Comparison of ENCODE assay signal across 25 cellular contexts in the genomic region with DNA sequence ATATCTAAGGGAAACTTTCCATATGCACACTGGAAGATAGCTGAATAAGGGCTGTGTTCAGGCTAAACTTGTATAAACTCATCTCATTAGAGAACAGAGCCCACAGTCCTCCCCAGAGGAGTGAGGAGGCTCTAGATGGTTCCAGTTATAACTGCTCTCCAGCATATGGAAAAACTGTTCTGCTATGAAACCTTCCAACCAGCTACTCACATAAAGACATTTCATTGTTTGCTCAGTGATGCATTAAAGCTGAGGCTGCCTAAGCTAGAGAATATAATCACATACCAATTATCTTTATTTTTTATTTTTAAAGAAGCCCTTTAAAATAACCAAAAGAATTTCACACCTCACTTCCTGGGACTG. TPM values are rescaled to one million over a fixed set of nuclear protein-coding genes. Genes with fewer than 3 reads are reported as not detected.
DNase-seq lines count a peak whose midpoint lies in the region; ATAC-seq, FAIRE-seq and TF ChIP-seq lines count a peak whose summit lies in the region.
"Had no signal": no experiment of that assay in that cellular context is flagged by ENCODE, and none has a peak within 500 bp of the region (broad histone marks: within the 10 kb centered on the region; RNA-seq: fewer than 3 reads in every experiment).

No MANE protein-coding gene starts in this region.

- no peak for FAIRE-seq in HepG2 (lab: Jason Lieb, UNC)
- FAIRE-seq: frontal cortex, GM12891, H1, islet of Langerhans had no signal

- no peak overlapping the region for H2AFZ ChIP-seq in HepG2 (ENCODE audit: low read length)
- no peak overlapping the region for H2AFZ ChIP-seq in osteoblast (ENCODE audit: low read length)

- H3K4me1 ChIP-seq in HepG2 (ENCODE audit: insufficient read depth, low read length), result peaks cover 26% of the 10 kb centered on the region
- H3K4me1 ChIP-seq in right lobe of liver, result peaks cover 0 to 27% (median 14%) of the 10 kb centered on the region in 4 donors
- H3K4me1 ChIP-seq in osteoblast (ENCODE audit: insufficient read depth, low read length), result peaks cover 14% of the 10 kb centered on the region
- H3K4me1 ChIP-seq in spleen, result peaks cover 0 to 69% (median 13%) of the 10 kb centered on the region in 6 donors

- ATAC-seq in HepG2, result peak; percentile 49
- no peak for ATAC-seq in right lobe of liver
- no peak for ATAC-seq in GM19035 (IDR thresholded peaks at IDR 0.05; ENCODE audit: unreplicated experiment)
- no peak for ATAC-seq in sciatic nerve
- ATAC-seq: natural killer cell treated with Interleukin-12 subunit alpha and Interleukin-12 subunit beta and Interleukin-15 and Interleukin-18, amount 100 ng/mL, for 72 hours; stimulated activated naive CD8-positive, alpha-beta T cell treated with anti-CD3 and anti-CD28 coated beads, Interleukin-15, amount 100 ng/mL, for 72 hours; upper lobe of right lung; WTC11 had no signal

- POLR2A ChIA-PET in HepG2 (lab: Yijun Ruan, JAX), result no interaction called here

- H3K4me3 ChIP-seq in HepG2 (replicated peaks in 1 of 3; ENCODE audit: insufficient read depth in 1 of 3, low read depth in 2 of 3, low read length in 3 of 3) (no peak overlapping the region), right lobe of liver (no peak overlapping the region), osteoblast (ENCODE audit: insufficient read depth, low read length) (no peak overlapping the region), spleen (no peak overlapping the region)
- H3K4me3 ChIP-seq: BLaER1, sigmoid colon, upper lobe of right lung had no signal

- H3K79me2 ChIP-seq in HepG2 (ENCODE audit: insufficient read depth, low read length) (peaks cover 35% of the 10 kb centered on the region), osteoblast (ENCODE audit: insufficient read depth, low read length) (peaks cover 91% of the 10 kb centered on the region)

- no peak for TF ChIP-seq CTCF in HepG2 (CRISPR knock-in tag; IDR thresholded peaks at IDR 0.05)
- TF ChIP-seq CTCF in right lobe of liver (IDR thresholded peaks at IDR 0.05), result no peak
- no peak for TF ChIP-seq CTCF in osteoblast (IDR thresholded peaks at IDR 0.05; ENCODE audit: extremely low read depth, low read depth, low read length)
- TF ChIP-seq CTCF in spleen (IDR thresholded peaks at IDR 0.05 in 8 of 11, conservative IDR thresholded peaks at IDR 0.05 in 3 of 11), result no peak

- peaks cover 8% of the 10 kb centered on the region for H4K20me1 ChIP-seq in HepG2 (ENCODE audit: insufficient read depth, low read length)
- H4K20me1 ChIP-seq in osteoblast (ENCODE audit: insufficient read depth, low read length), result peaks cover 46% of the 10 kb centered on the region

- H3K27ac ChIP-seq in HepG2 (ENCODE audit: extremely low read length, insufficient read depth, low read length) (no peak overlapping the region), right lobe of liver (no peak overlapping the region), caudate nucleus (ENCODE audit: low read depth, low read length) (peak overlapping the region; percentile 53), osteoblast (ENCODE audit: low read depth, low read length) (peak overlapping the region; percentile 47), spleen (no peak overlapping the region)
- H3K27ac ChIP-seq: BLaER1, upper lobe of right lung had no signal

- H3K27me3 ChIP-seq in HepG2 (ENCODE audit: control insufficient read depth in 1 of 2, insufficient read depth in 2 of 2, low read length in 2 of 2) (no peaks in the 10 kb centered on the region), right lobe of liver (no peaks in the 10 kb centered on the region), osteoblast (ENCODE audit: insufficient read depth, low read length) (no peaks in the 10 kb centered on the region), spleen (replicated peaks in 1 of 7) (no peaks in the 10 kb centered on the region)
- H3K27me3 ChIP-seq: BLaER1, sigmoid colon, upper lobe of right lung had no signal

- H3K4me2 ChIP-seq in HepG2 (ENCODE audit: low read depth, low read length) (no peak overlapping the region), osteoblast (ENCODE audit: insufficient read depth, low read length) (no peak overlapping the region)
- H3K4me2 ChIP-seq: BLaER1 had no signal

- no peak for TF ChIP-seq POLR2A in HepG2 (IDR thresholded peaks at IDR 0.05; ENCODE audit: insufficient read depth in 1 of 2, low read depth in 2 of 2, low read length in 2 of 2)
- TF ChIP-seq POLR2A in right lobe of liver (IDR thresholded peaks at IDR 0.05), result no peak
- no peak for TF ChIP-seq POLR2A in spleen (IDR thresholded peaks at IDR 0.05)

- TF ChIP-seq RAD21 in HepG2 (CRISPR knock-in tag; IDR thresholded peaks at IDR 0.05), result no peak

- no peak for DNase-seq in HepG2 (ENCODE audit: low spot score)
- DNase-seq in right lobe of liver, result no peak
- no peak for DNase-seq in caudate nucleus (lab: John Stamatoyannopoulos, UW)
- DNase-seq in osteoblast (ENCODE audit: insufficient read length, low spot score, missing footprints), result no peak
- no peak for DNase-seq in germinal center (ENCODE audit: low spot score)
- DNase-seq in spleen, result no peak
- DNase-seq in sciatic nerve (ENCODE audit: low spot score), result no peak
- DNase-seq: ACHN; activated CD4-positive, alpha-beta T cell treated with anti-CD3 and anti-CD28 coated beads, Interleukin-2, amount 50 U/mL, for 4 hours; activated gamma-delta T cell; effector CD4-positive, alpha-beta T cell; NCI-H187; NCI-H2227 treated with DMSO at 0.1 percent for 48 hours; Right ventricle myocardium superior; sigmoid colon; stimulated activated naive CD8-positive, alpha-beta T cell treated with anti-CD3 and anti-CD28 coated beads, Interleukin-15, amount 100 ng/mL, for 72 hours; upper lobe of right lung had no signal

- TF ChIP-seq EP300 in HepG2 (IDR thresholded peaks at IDR 0.05; ENCODE audit: low read depth in 2 of 2, low read length in 2 of 2) (no peak), HepG2 (CRISPR knock-in tag; IDR thresholded peaks at IDR 0.05; ENCODE audit: borderline replicate concordance) (no peak)

- H3K9me3 ChIP-seq in HepG2 (ENCODE audit: low read length), result no peaks in the 10 kb centered on the region
- H3K9me3 ChIP-seq in right lobe of liver, result no peaks in the 10 kb centered on the region
- no peaks in the 10 kb centered on the region for H3K9me3 ChIP-seq in osteoblast (ENCODE audit: low read depth, low read length)
- no peaks in the 10 kb centered on the region for H3K9me3 ChIP-seq in spleen
- H3K9me3 ChIP-seq: BLaER1, sigmoid colon, upper lobe of right lung had no signal

- intact Hi-C loops in HepG2 (cut with micrococcal nuclease; ENCODE audit: unreplicated experiment), result no loop called here
- intact Hi-C loops in right lobe of liver (cut with DNase I), result no loop called here
- intact Hi-C loops in spleen (cut with DNase I; ENCODE audit: low total_unique reads), result no loop called here
- intact Hi-C loops in sciatic nerve (cut with DNase I), result no loop called here

- CTCF ChIA-PET in HepG2 (lab: Yijun Ruan, JAX; ENCODE audit: low intra/inter-chr PET ratio, low total read pairs), result no interaction called here

- in situ Hi-C loops in HepG2 (cut with HindIII; ENCODE audit: extremely low pct_ligation_motif_present, low pct_unique_long_range_greater_than_20kb), result no loop called here

- H3K9ac ChIP-seq in HepG2 (ENCODE audit: insufficient read depth, low read depth, low read length), result no peak overlapping the region
- H3K9ac ChIP-seq: BLaER1 had no signal

- BruUV-seq in HepG2 (replicated peaks; lab: Mats Ljungman, UMichigan), result no TSS peak

- H3K36me3 ChIP-seq in HepG2 (replicated peaks in 1 of 2; ENCODE audit: control insufficient read depth in 1 of 2, insufficient read depth in 2 of 2, low read length in 2 of 2) (peaks cover 5 to 12% of the 10 kb centered on the region in 2 experiments; a peak in 3 of 5 replicates), right lobe of liver (no peaks in the 10 kb centered on the region), osteoblast (ENCODE audit: insufficient read depth, low read length) (peaks cover 12% of the 10 kb centered on the region), spleen (peaks cover 0 to 16% (median 3%) of the 10 kb centered on the region in 6 donors)
- H3K36me3 ChIP-seq: sigmoid colon, upper lobe of right lung had no signal

RNA-seq across cellular contexts. Expression of a gene that starts 13.3 kb away (rescaled TPM):
- total RNA-seq in HepG2 (2016; rRNA removed; fragmentation: Illumina TruSeq; extraction: Trizol), result 40.9 and 63.2 TPM in 2 replicates
- total RNA-seq in HepG2 (2016; cell fraction: cytosol; rRNA removed; fragmentation: Illumina TruSeq; extraction: Trizol; ENCODE audit: low read depth), result 3.7 and 5.4 TPM in 2 replicates
- 40.0 and 59.5 TPM in 2 replicates for total RNA-seq in HepG2 (2016; cell fraction: insoluble cytoplasmic fraction; rRNA removed; fragmentation: Illumina TruSeq; extraction: Trizol)
- total RNA-seq in HepG2 (2016; cell fraction: membrane; rRNA removed; fragmentation: Illumina TruSeq; extraction: Trizol), result 22.3 and 23.2 TPM in 2 replicates
- 37.9 and 43.8 TPM in 2 replicates for total RNA-seq in HepG2 (2016; cell fraction: nucleus; rRNA removed; fragmentation: Illumina TruSeq; extraction: Trizol)
- 69.4 and 76.3 TPM in 2 replicates for polyA plus RNA-seq in HepG2 (2011; rRNA removed)
- polyA plus RNA-seq in HepG2 (2011; cell fraction: cytosol; rRNA removed), result 38.4 and 54.0 TPM in 2 replicates
- 64.7 and 65.0 TPM in 2 replicates for polyA plus RNA-seq in HepG2 (2011; cell fraction: nucleus; rRNA removed)
- polyA plus RNA-seq in HepG2 (2012), result 76.2 and 86.9 TPM in 2 replicates
- polyA plus RNA-seq in HepG2 (2016; cell fraction: cytosol; fragmentation: Illumina TruSeq; extraction: Trizol; ENCODE audit: low read depth), result 3.1 TPM in 2 replicates
- polyA plus RNA-seq in HepG2 (2016; cell fraction: insoluble cytoplasmic fraction; fragmentation: Illumina TruSeq; extraction: Trizol; ENCODE audit: low read depth), result 70.3 and 75.5 TPM in 2 replicates
- polyA plus RNA-seq in HepG2 (2016; cell fraction: membrane; fragmentation: Illumina TruSeq; extraction: Trizol; ENCODE audit: low read depth), result 12.5 and 13.4 TPM in 2 replicates
- polyA plus RNA-seq in HepG2 (2016; cell fraction: nucleus; fragmentation: Illumina TruSeq; extraction: Trizol; ENCODE audit: insufficient read depth, low read depth), result 70.7 and 72.2 TPM in 2 replicates
- polyA minus RNA-seq in HepG2 (2011; rRNA and poly(A)+ RNA removed; ENCODE audit: low replicate concordance), result 45.5 and 101 TPM in 2 replicates
- 37.5 and 49.8 TPM in 2 replicates for polyA minus RNA-seq in HepG2 (2011; cell fraction: cytosol; rRNA and poly(A)+ RNA removed)
- 38.5 and 46.5 TPM in 2 replicates for polyA minus RNA-seq in HepG2 (2011; cell fraction: nucleus; rRNA and poly(A)+ RNA removed)
- total RNA-seq in right lobe of liver, result 10 to 100 TPM; 51.4 to 77.5 (median 56.0) TPM
- total RNA-seq in osteoblast, result 56.8 and 61.0 TPM in 2 replicates
- 10 to 100 TPM; 47.1 to 65.3 (median 52.7) TPM for total RNA-seq in spleen
- polyA plus RNA-seq in spleen, result 10 to 100 TPM; 16.2 to 29.9 (median 21.1) TPM
- 71.3 TPM for total RNA-seq in sciatic nerve

RNA-seq across cellular contexts. Expression of a gene that starts 36.6 kb away (rescaled TPM):
- total RNA-seq in HepG2 (2016; rRNA removed; fragmentation: Illumina TruSeq; extraction: Trizol) (16.3 and 27.9 TPM in 2 replicates), right lobe of liver (10 to 100 TPM in 5 of 6 experiments, 1 to 10 TPM in 1; 9.9 to 15.5 (median 12.4) TPM), osteoblast (51.0 and 51.4 TPM in 2 replicates), spleen (10 to 100 TPM; 46.0 to 98.7 (median 61.6) TPM), sciatic nerve (44.1 TPM)
- 6.2 and 7.1 TPM in 2 replicates for total RNA-seq in HepG2 (2016; cell fraction: cytosol; rRNA removed; fragmentation: Illumina TruSeq; extraction: Trizol; ENCODE audit: low read depth)
- total RNA-seq in HepG2 (2016; cell fraction: insoluble cytoplasmic fraction; rRNA removed; fragmentation: Illumina TruSeq; extraction: Trizol), result 14.0 and 27.8 TPM in 2 replicates
- total RNA-seq in HepG2 (2016; cell fraction: membrane; rRNA removed; fragmentation: Illumina TruSeq; extraction: Trizol), result 10.0 and 13.7 TPM in 2 replicates
- 37.6 and 44.2 TPM in 2 replicates for total RNA-seq in HepG2 (2016; cell fraction: nucleus; rRNA removed; fragmentation: Illumina TruSeq; extraction: Trizol)
- polyA plus RNA-seq in HepG2 (2011; rRNA removed) (20.9 and 26.3 TPM in 2 replicates), spleen (10 to 100 TPM; 11.8 to 25.6 (median 17.2) TPM)
- 15.1 and 16.2 TPM in 2 replicates for polyA plus RNA-seq in HepG2 (2011; cell fraction: cytosol; rRNA removed)
- polyA plus RNA-seq in HepG2 (2011; cell fraction: nucleus; rRNA removed), result 91.2 and 91.4 TPM in 2 replicates
- 16.7 and 21.2 TPM in 2 replicates for polyA plus RNA-seq in HepG2 (2012)
- polyA plus RNA-seq in HepG2 (2016; cell fraction: cytosol; fragmentation: Illumina TruSeq; extraction: Trizol; ENCODE audit: low read depth), result 1.0 and 1.3 TPM in 2 replicates
- 10.0 and 11.4 TPM in 2 replicates for polyA plus RNA-seq in HepG2 (2016; cell fraction: insoluble cytoplasmic fraction; fragmentation: Illumina TruSeq; extraction: Trizol; ENCODE audit: low read depth)
- polyA plus RNA-seq in HepG2 (2016; cell fraction: membrane; fragmentation: Illumina TruSeq; extraction: Trizol; ENCODE audit: low read depth), result 2.5 and 2.7 TPM in 2 replicates
- polyA plus RNA-seq in HepG2 (2016; cell fraction: nucleus; fragmentation: Illumina TruSeq; extraction: Trizol; ENCODE audit: insufficient read depth, low read depth), result 50.1 TPM in 2 replicates
- 42.0 and 70.7 TPM in 2 replicates for polyA minus RNA-seq in HepG2 (2011; rRNA and poly(A)+ RNA removed; ENCODE audit: low replicate concordance)
- polyA minus RNA-seq in HepG2 (2011; cell fraction: cytosol; rRNA and poly(A)+ RNA removed), result 12.7 and 13.3 TPM in 2 replicates
- polyA minus RNA-seq in HepG2 (2011; cell fraction: nucleus; rRNA and poly(A)+ RNA removed), result 70.0 and 73.5 TPM in 2 replicates

Comparison
In these comparisons a context has a peak if more than half of its experiments do, and no peak if none do; other contexts are left out.
1. H3K27ac ChIP-seq: peak in caudate nucleus (single experiment) and osteoblast (single experiment); none in HepG2 (single experiment), right lobe of liver (0 of 3) and spleen (0 of 8).